In genomic region chr22:36911887-36912661, GRCh38 we compare ENCODE assay signal across 18 cellular contexts. TPM values are rescaled to one million over a fixed set of nuclear protein-coding genes. Genes with fewer than 3 reads are reported as not detected.
DNase-seq lines count a peak whose midpoint lies in the region; ATAC-seq and TF ChIP-seq lines count a peak whose summit lies in the region.
"Had no signal": no experiment of that assay in that cellular context is flagged by ENCODE, and none has a peak within 500 bp of the region (broad histone marks: within the 10 kb centered on the region; RNA-seq: fewer than 3 reads in every experiment).

No MANE protein-coding gene starts in this region.

- in situ Hi-C loops in mammary epithelial cell (cut with MboI; ENCODE audit: low sequenced_read_pairs in 2 of 2), result no loop called here

- peak overlapping the region; percentile 23 for H2BK15ac ChIP-seq in mesenchymal stem cell (ENCODE audit: low read depth, poor library complexity, severe bottlenecking)

- no peaks in the 10 kb centered on the region for H3K36me3 ChIP-seq in H7 (replicated peaks; ENCODE audit: control insufficient read depth, insufficient read depth, low read length)
- H3K36me3 ChIP-seq in mammary epithelial cell (ENCODE audit: insufficient read depth, low read length), result no peaks in the 10 kb centered on the region
- no peaks in the 10 kb centered on the region for H3K36me3 ChIP-seq in mesenchymal stem cell (ENCODE audit: control insufficient read depth in 1 of 2, insufficient read depth in 2 of 2, low read depth in 1 of 2, low read length in 2 of 2)
- H3K36me3 ChIP-seq in left lung, result no peaks in the 10 kb centered on the region
- H3K36me3 ChIP-seq: BE2C had no signal

- H2BK12ac ChIP-seq in mesenchymal stem cell (ENCODE audit: low read length in 2 of 2), result no peak overlapping the region

- ATAC-seq in left lung, result no peak
- ATAC-seq in HG03280 (IDR thresholded peaks at IDR 0.05; ENCODE audit: unreplicated experiment), result no peak
- ATAC-seq: esophagus mucosa had no signal

- H3K4ac ChIP-seq in mesenchymal stem cell (ENCODE audit: low read depth in 1 of 2, low read length in 2 of 2), result no peak overlapping the region

- dilution Hi-C loops in mammary epithelial cell (cut with HindIII; ENCODE audit: low sequenced_read_pairs), result loop anchor here (5.0 kb wide), 1 partner anchor 55 kb away; no protein-coding TSS in a partner anchor

- H2BK5ac ChIP-seq in mesenchymal stem cell (ENCODE audit: low read depth, low read length, poor library complexity, severe bottlenecking), result no peak overlapping the region

- H2AFZ ChIP-seq in mammary epithelial cell (ENCODE audit: low read depth, low read length) (peak overlapping the region; percentile 69), mesenchymal stem cell (ENCODE audit: low read depth, low read length) (no peak overlapping the region)
- H2AFZ ChIP-seq: parathyroid adenoma had no signal

- no peaks in the 10 kb centered on the region for H3K79me1 ChIP-seq in mesenchymal stem cell (replicated peaks; ENCODE audit: low read length, poor library complexity, severe bottlenecking)

- no peaks in the 10 kb centered on the region for H3K9me3 ChIP-seq in mammary epithelial cell (replicated peaks; ENCODE audit: insufficient read depth, low read length)
- H3K9me3 ChIP-seq in mesenchymal stem cell (ENCODE audit: control insufficient read depth, low read length), result no peaks in the 10 kb centered on the region
- H3K9me3 ChIP-seq in left lung, result no peaks in the 10 kb centered on the region
- H3K9me3 ChIP-seq: BE2C had no signal

- no peak overlapping the region for H4K8ac ChIP-seq in mesenchymal stem cell (ENCODE audit: low read length)

- H4K91ac ChIP-seq in mesenchymal stem cell (ENCODE audit: low read length), result no peak overlapping the region

- no TSS peak for BruUV-seq in mammary epithelial cell (replicated peaks; lab: Mats Ljungman, UMichigan)

- no peak overlapping the region for H3K23ac ChIP-seq in mesenchymal stem cell (ENCODE audit: low read length in 2 of 2)

- H3K79me2 ChIP-seq in mammary epithelial cell (ENCODE audit: insufficient read depth, low read length), result no peaks in the 10 kb centered on the region
- H3K79me2 ChIP-seq: parathyroid adenoma had no signal

- H3K14ac ChIP-seq in mesenchymal stem cell (ENCODE audit: low read length in 2 of 2), result no peak overlapping the region

- intact Hi-C loops in mammary epithelial cell (cut with micrococcal nuclease), result no loop called here
- intact Hi-C loops in left lung (cut with DNase I), result no loop called here

- H3K4me1 ChIP-seq in mammary epithelial cell (ENCODE audit: insufficient read depth, low read length), result peaks cover 4% of the 10 kb centered on the region
- peaks cover 10% of the 10 kb centered on the region for H3K4me1 ChIP-seq in mesenchymal stem cell (ENCODE audit: control insufficient read depth, insufficient read depth, low read depth, low read length)
- H3K4me1 ChIP-seq in left lung, result peaks cover 0 to 38% of the 10 kb centered on the region in 2 donors
- H3K4me1 ChIP-seq: BE2C, parathyroid adenoma had no signal

- no peak overlapping the region for H3K18ac ChIP-seq in mesenchymal stem cell (ENCODE audit: low read depth in 1 of 2, low read length in 2 of 2)

- H2BK120ac ChIP-seq in mesenchymal stem cell (ENCODE audit: low read depth, low read length), result no peak overlapping the region

- H3K27ac ChIP-seq in mammary epithelial cell (ENCODE audit: insufficient read depth, low read depth, low read length) (no peak overlapping the region), mesenchymal stem cell (ENCODE audit: low read length, poor library complexity, severe bottlenecking) (peak overlapping the region; percentile 18), left lung (peak overlapping the region in 1 of 2 donors; percentile 90)
- H3K27ac ChIP-seq: parathyroid adenoma had no signal

- H4K20me1 ChIP-seq in mammary epithelial cell (ENCODE audit: insufficient read depth, low read length), result no peaks in the 10 kb centered on the region

- H3K4me2 ChIP-seq in mammary epithelial cell (ENCODE audit: insufficient read depth, low read depth, low read length) (no peak overlapping the region), mesenchymal stem cell (ENCODE audit: low read length, poor library complexity, severe bottlenecking) (no peak overlapping the region)

- H3K9ac ChIP-seq in mammary epithelial cell (ENCODE audit: insufficient read depth, low read length) (no peak overlapping the region), mesenchymal stem cell (ENCODE audit: low read length) (no peak overlapping the region)
- H3K9ac ChIP-seq: parathyroid adenoma had no signal

- peaks cover 11% of the 10 kb centered on the region for H3K27me3 ChIP-seq in H7 (ENCODE audit: control insufficient read depth, insufficient read depth, low read length)
- peaks cover 2% of the 10 kb centered on the region for H3K27me3 ChIP-seq in mammary epithelial cell (ENCODE audit: insufficient read depth, low read length)
- H3K27me3 ChIP-seq in mesenchymal stem cell (ENCODE audit: control insufficient read depth in 1 of 2, insufficient read depth in 1 of 2, low read length in 2 of 2), result peaks cover 3 to 64% of the 10 kb centered on the region in 2 experiments
- H3K27me3 ChIP-seq in left lung, result no peaks in the 10 kb centered on the region

- CTCF ChIA-PET in mammary epithelial cell (lab: Charles Lee; ENCODE audit: low non-redundant PET), result no interaction called here

- H3K4me3 ChIP-seq in H7 (ENCODE audit: insufficient read depth, low read depth, low read length) (no peak overlapping the region), mammary epithelial cell (replicated peaks in 1 of 3; ENCODE audit: insufficient read depth in 1 of 3, low read depth in 2 of 3, low read length in 3 of 3) (no peak overlapping the region), mesenchymal stem cell (ENCODE audit: insufficient read depth in 1 of 2, low read depth in 1 of 2, low read length in 2 of 2) (no peak overlapping the region), left lung (no peak overlapping the region)
- H3K4me3 ChIP-seq: coronary artery had no signal

- no peak for TF ChIP-seq CTCF in mammary epithelial cell (conservative IDR thresholded peaks at IDR 0.05 in 1 of 2, IDR thresholded peaks at IDR 0.05 in 1 of 2; ENCODE audit: extremely low read depth in 1 of 2, insufficient read depth in 1 of 2, low read depth in 1 of 2, low read length in 2 of 2)
- TF ChIP-seq CTCF in left lung (IDR thresholded peaks at IDR 0.05), result no peak

- no peak overlapping the region for H2AK5ac ChIP-seq in mesenchymal stem cell (ENCODE audit: low read length, severe bottlenecking)

- DNase-seq in H7 (peak; percentile 64), mammary epithelial cell (no peak), mesenchymal stem cell (no peak), stromal cell of bone marrow (ENCODE audit: low read depth) (peak; percentile 3), left lung (no peak)
- DNase-seq in effector CD8-positive, alpha-beta T cell (lab: John Stamatoyannopoulos, UW), result no peak
- DNase-seq: activated naive CD4-positive, alpha-beta T cell treated with Interleukin-2 at 50 U/mL for 16 hours; BE2C; glutamatergic neuron; HCEC 1CT; NCI-H187; NCI-H510A; SHP77 had no signal

- 50% methylated on average over 10 of the region's 13 CpGs for WGBS in mammary epithelial cell (ENCODE audit: low coverage, missing lambda C conversion rate)
- WGBS in mesenchymal stem cell, result 39% methylated on average over 9 of the region's 13 CpGs

RNA-seq across cellular contexts. Expression of gene CSF2RB, which starts 1.4 kb away (rescaled TPM):
- not detected in 2 replicates for total RNA-seq in H7 (2014; rRNA removed; shearing (Covaris generic))
- total RNA-seq in mammary epithelial cell, result not detected
- not detected for polyA plus RNA-seq in mammary epithelial cell
- not detected for polyA minus RNA-seq in mammary epithelial cell
- polyA plus RNA-seq in mesenchymal stem cell (2013, experiment 1 of 2), result not detected
- polyA plus RNA-seq in mesenchymal stem cell (2013, experiment 2 of 2), result not detected
- total RNA-seq in left lung, result 10 to 100 TPM; 11.5 to 47.5 TPM
- total RNA-seq: HT-29 had no signal

RNA-seq across cellular contexts. Expression of gene NCF4, which starts 51.3 kb away (rescaled TPM):
- total RNA-seq in H7 (2014; rRNA removed; shearing (Covaris generic)), result not detected in 2 replicates
- not detected for total RNA-seq in mammary epithelial cell
- polyA plus RNA-seq in mammary epithelial cell, result 0.36 TPM
- not detected for polyA minus RNA-seq in mammary epithelial cell
- not detected for polyA plus RNA-seq in mesenchymal stem cell (2013, experiment 1 of 2)
- polyA plus RNA-seq in mesenchymal stem cell (2013, experiment 2 of 2), result not detected
- total RNA-seq in left lung, result 10 to 100 TPM; 13.0 to 68.1 TPM
- total RNA-seq: HT-29 had no signal

Comparison
In these comparisons a context has a peak if more than half of its experiments do, and no peak if none do; other contexts are left out.
1. DNase-seq: peak in H7 (single experiment) and stromal cell of bone marrow (single experiment); none in mammary epithelial cell (single experiment), mesenchymal stem cell (single experiment), left lung (0 of 2) and effector CD8-positive, alpha-beta T cell (single experiment).
2. RNA of gene CSF2RB, which starts 1.4 kb away (total RNA-seq): 11.5 to 47.5 TPM in left lung; not detected in H7 and not detected in mammary epithelial cell; every median in the first group is over 10 times any median in the second.
3. RNA of gene NCF4, which starts 51.3 kb away (total RNA-seq): 13.0 to 68.1 TPM in left lung; not detected in H7 and not detected in mammary epithelial cell; every median in the first group is over 10 times any median in the second.